In genomic region chr12:4196805-4197420, GRCh38 we compare ENCODE assay signal across 34 cellular contexts.
"Had no signal": no experiment of that assay in that cellular context is flagged by ENCODE, and none has a peak within 500 bp of the region (broad histone marks: within the 10 kb centered on the region; RNA-seq: fewer than 3 reads in every experiment).

No MANE protein-coding gene starts in this region.

- H3K4me3 Mint-ChIP-seq: activated B cell treated with CpG ODN at 0.5 μM for 24 hours; activated CD4-positive, alpha-beta T cell treated with anti-CD3 and anti-CD28 coated beads for 36 hours; activated CD8-positive, alpha-beta T cell treated with anti-CD3 and anti-CD28 coated beads for 36 hours; activated naive CD4-positive, alpha-beta T cell treated with anti-CD3 and anti-CD28 coated beads, Interleukin-2, amount 50 U/mL, for 24 hours; activated naive CD8-positive, alpha-beta T cell treated with anti-CD3 and anti-CD28 coated beads for 36 hours; activated naive CD8-positive, alpha-beta T cell treated with anti-CD3 and anti-CD28 coated beads, Interleukin-2, amount 50 U/mL, for 24 hours; activated T-cell treated with anti-CD3 and anti-CD28 coated beads, Interleukin-2, amount 50 U/mL, for 4 hours; activated T-helper 17 cell treated with anti-CD3 and anti-CD28 coated beads, Interleukin-2, amount 50 U/mL, for 72 hours; effector memory CD8-positive, alpha-beta T cell had no signal

- H3K4me1 Mint-ChIP-seq: activated CD4-positive, alpha-beta T cell treated with anti-CD3 and anti-CD28 coated beads for 36 hours; activated naive CD4-positive, alpha-beta T cell treated with anti-CD3 and anti-CD28 coated beads, Interleukin-2, amount 50 U/mL, for 24 hours; activated T-helper 17 cell treated with anti-CD3 and anti-CD28 coated beads, Interleukin-2, amount 50 U/mL, for 72 hours had no signal

- H3K27ac Mint-ChIP-seq: activated B cell treated with CpG ODN at 0.5 μM for 24 hours; activated CD4-positive, alpha-beta T cell treated with anti-CD3 and anti-CD28 coated beads for 36 hours; activated CD8-positive, alpha-beta T cell treated with anti-CD3 and anti-CD28 coated beads for 36 hours; activated naive CD4-positive, alpha-beta T cell treated with anti-CD3 and anti-CD28 coated beads, Interleukin-2, amount 50 U/mL, for 24 hours; activated naive CD8-positive, alpha-beta T cell treated with anti-CD3 and anti-CD28 coated beads for 36 hours; activated naive CD8-positive, alpha-beta T cell treated with anti-CD3 and anti-CD28 coated beads, Interleukin-2, amount 50 U/mL, for 24 hours; activated T-helper 17 cell treated with anti-CD3 and anti-CD28 coated beads, Interleukin-2, amount 50 U/mL, for 72 hours; effector memory CD8-positive, alpha-beta T cell had no signal

- H3K9me3 Mint-ChIP-seq: activated B cell treated with CpG ODN at 0.5 μM for 24 hours; activated CD8-positive, alpha-beta T cell treated with anti-CD3 and anti-CD28 coated beads for 36 hours; activated naive CD4-positive, alpha-beta T cell treated with anti-CD3 and anti-CD28 coated beads, Interleukin-2, amount 50 U/mL, for 24 hours; activated naive CD8-positive, alpha-beta T cell treated with anti-CD3 and anti-CD28 coated beads for 36 hours; activated naive CD8-positive, alpha-beta T cell treated with anti-CD3 and anti-CD28 coated beads, Interleukin-2, amount 50 U/mL, for 24 hours; activated T-cell treated with anti-CD3 and anti-CD28 coated beads, Interleukin-2, amount 50 U/mL, for 4 hours; activated T-helper 17 cell treated with anti-CD3 and anti-CD28 coated beads, Interleukin-2, amount 50 U/mL, for 72 hours; effector memory CD8-positive, alpha-beta T cell had no signal

- H3K27me3 ChIP-seq: body of pancreas, gastrocnemius medialis had no signal

- DNase-seq: activated B cell treated with CpG ODN at 0.5 μM for 24 hours; activated CD4-positive, alpha-beta T cell treated with anti-CD3 and anti-CD28 coated beads for 36 hours; activated CD4-positive, alpha-beta T cell treated with anti-CD3 and anti-CD28 coated beads, Interleukin-2, amount 50 U/mL, for 1 hour; activated CD4-positive, alpha-beta T cell treated with anti-CD3 and anti-CD28 coated beads, Interleukin-2, amount 50 U/mL, for 48 hours; activated CD4-positive, CD25-positive, alpha-beta regulatory T cell treated with anti-CD3 and anti-CD28 coated beads, Interleukin-2, amount 50 U/mL, for 72 hours; activated CD8-positive, alpha-beta memory T cell treated with anti-CD3 and anti-CD28 coated beads for 24 hours; activated CD8-positive, alpha-beta T cell treated with anti-CD3 and anti-CD28 coated beads for 36 hours; activated effector memory CD4-positive, alpha-beta T cell treated with Interleukin-2 at 50 U/mL for 16 hours; activated gamma-delta T cell treated with Interleukin-2 at 50 U/mL for 16 hours; activated naive CD4-positive, alpha-beta T cell treated with Interleukin-2 at 50 U/mL for 16 hours; activated naive CD8-positive, alpha-beta T cell treated with anti-CD3 and anti-CD28 coated beads for 36 hours; activated naive CD8-positive, alpha-beta T cell treated with anti-CD3 and anti-CD28 coated beads, Interleukin-2, amount 50 U/mL, for 24 hours; activated T-cell treated with anti-CD3 and anti-CD28 coated beads, Interleukin-2, amount 50 U/mL, for 4 hours; adrenal gland; amygdala; aorta; body of pancreas; caudate nucleus; cortex of kidney; dermis blood vessel endothelial cell; effector CD4-positive, alpha-beta T cell; effector memory CD8-positive, alpha-beta T cell; foreskin keratinocyte; gastrocnemius medialis; glutamatergic neuron; heart left ventricle; T1000; WERI-Rb-1 had no signal

- H3K4me3 ChIP-seq: adrenal gland, body of pancreas, gastrocnemius medialis, heart left ventricle had no signal

- H3K36me3 ChIP-seq: adrenal gland, gastrocnemius medialis, heart left ventricle, WERI-Rb-1 had no signal

- H3K27me3 Mint-ChIP-seq: activated B cell treated with CpG ODN at 0.5 μM for 24 hours; activated CD4-positive, alpha-beta T cell treated with anti-CD3 and anti-CD28 coated beads for 36 hours; activated CD8-positive, alpha-beta T cell treated with anti-CD3 and anti-CD28 coated beads for 36 hours; activated naive CD4-positive, alpha-beta T cell treated with anti-CD3 and anti-CD28 coated beads, Interleukin-2, amount 50 U/mL, for 24 hours; activated naive CD8-positive, alpha-beta T cell treated with anti-CD3 and anti-CD28 coated beads for 36 hours; activated naive CD8-positive, alpha-beta T cell treated with anti-CD3 and anti-CD28 coated beads, Interleukin-2, amount 50 U/mL, for 24 hours; activated T-helper 17 cell treated with anti-CD3 and anti-CD28 coated beads, Interleukin-2, amount 50 U/mL, for 72 hours had no signal

- H3K36me3 Mint-ChIP-seq: activated naive CD8-positive, alpha-beta T cell treated with anti-CD3 and anti-CD28 coated beads for 36 hours had no signal

- H3K27ac ChIP-seq: adrenal gland, body of pancreas, epithelial cell of prostate, foreskin keratinocyte, gastrocnemius medialis, heart left ventricle, WERI-Rb-1 had no signal

- ATAC-seq: activated CD4-positive, alpha-beta T cell treated with anti-CD3 and anti-CD28 coated beads for 36 hours; activated CD8-positive, alpha-beta T cell treated with anti-CD3 and anti-CD28 coated beads for 36 hours; activated naive CD8-positive, alpha-beta T cell treated with anti-CD3 and anti-CD28 coated beads, Interleukin-2, amount 50 U/mL, for 24 hours; activated T-cell treated with anti-CD3 and anti-CD28 coated beads, Interleukin-2, amount 50 U/mL, for 4 hours; activated T-helper 17 cell treated with anti-CD3 and anti-CD28 coated beads, Interleukin-2, amount 50 U/mL, for 72 hours; body of pancreas; effector memory CD8-positive, alpha-beta T cell; foreskin keratinocyte; gastrocnemius medialis; heart left ventricle had no signal

- H3K9me3 ChIP-seq: adrenal gland, body of pancreas, gastrocnemius medialis, heart left ventricle had no signal

- FAIRE-seq: colon, endometrium, endothelial cell of umbilical vein had no signal

- H3K4me1 ChIP-seq: adrenal gland, body of pancreas, foreskin keratinocyte, gastrocnemius medialis, heart left ventricle had no signal
